In the genomic region with DNA sequence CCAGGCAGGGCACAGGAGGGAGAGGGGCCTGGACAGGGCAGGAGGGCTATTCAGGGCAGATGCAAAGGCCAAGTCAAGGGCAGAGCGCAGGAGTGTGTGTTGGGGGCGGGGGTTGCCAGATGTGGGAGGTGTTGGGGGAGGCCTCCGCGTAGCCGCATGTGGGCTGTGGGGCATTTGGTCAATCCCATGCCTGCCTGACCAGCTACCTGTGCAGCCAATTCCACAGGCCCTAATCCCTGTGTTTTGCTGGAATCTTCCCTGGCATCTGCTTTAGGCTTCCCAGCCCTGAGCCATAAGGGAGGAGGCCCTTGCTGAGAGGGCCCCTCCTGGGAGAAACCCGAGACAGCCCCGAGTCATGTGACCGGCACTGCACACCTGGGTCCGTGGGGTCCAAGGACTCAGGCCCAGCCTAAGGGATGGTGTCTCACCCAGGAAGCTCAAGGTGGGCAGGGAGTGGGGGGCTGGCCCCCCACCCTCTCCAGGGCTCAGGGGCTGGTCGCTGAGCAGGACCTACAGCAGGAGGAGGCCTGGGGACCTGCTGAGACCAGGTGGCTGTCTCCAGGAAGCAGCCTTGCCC, we compare ENCODE assay signal across 1 cellular context.
TF ChIP-seq lines count a peak whose summit lies in the region.

No MANE protein-coding gene starts in this region.

TF ChIP-seq in HepG2, 621 proteins besides CTCF, POLR2A, EP300 and RAD21 (continues in another document):
- TF ChIP-seq HNF4A (CRISPR knock-in tag; IDR thresholded peaks at IDR 0.05) (peak; percentile 60), ZNF781 (CRISPR knock-in tag; IDR thresholded peaks at IDR 0.05; ENCODE audit: borderline replicate concordance, not compliant biosample characterization) (no peak), ZEB1 (IDR thresholded peaks at IDR 0.05; ENCODE audit: insufficient replicate concordance, low read depth) (peak; percentile 60), ZMYM2 (CRISPR knock-in tag; IDR thresholded peaks at IDR 0.05) (no peak), ZBTB7B (CRISPR knock-in tag; IDR thresholded peaks at IDR 0.05) (0 out of 2 replicates have a peak, but pooled peaks have one; percentile 41), ZNF562 (CRISPR knock-in tag; IDR thresholded peaks at IDR 0.05; ENCODE audit: borderline replicate concordance) (no peak), TSC22D2 (CRISPR knock-in tag; IDR thresholded peaks at IDR 0.05; ENCODE audit: borderline replicate concordance) (no peak), ZSCAN29 (CRISPR knock-in tag; conservative IDR thresholded peaks at IDR 0.05) (no peak), HOXA9 (CRISPR knock-in tag; IDR thresholded peaks at IDR 0.05; ENCODE audit: borderline replicate concordance) (no peak), GATAD2A (CRISPR knock-in tag; IDR thresholded peaks at IDR 0.05) (no peak), RFXANK (CRISPR knock-in tag; IDR thresholded peaks at IDR 0.05) (no peak), ZBTB2 (CRISPR knock-in tag; IDR thresholded peaks at IDR 0.05; ENCODE audit: low read depth) (no peak), TARDBP (CRISPR knock-in tag; IDR thresholded peaks at IDR 0.05) (0 out of 2 replicates have a peak, but pooled peaks have one; percentile 11), JDP2 (CRISPR knock-in tag; IDR thresholded peaks at IDR 0.05; ENCODE audit: borderline replicate concordance) (no peak), ZNF431 (CRISPR knock-in tag; IDR thresholded peaks at IDR 0.05; ENCODE audit: borderline replicate concordance, low read depth) (no peak), USF2 (IDR thresholded peaks at IDR 0.05; ENCODE audit: low read depth, low read length) (no peak), USF2 (CRISPR knock-in tag; IDR thresholded peaks at IDR 0.05; ENCODE audit: borderline replicate concordance) (peak; percentile 57; the same call in 1 of the 2 replicates), PATZ1 (CRISPR knock-in tag; IDR thresholded peaks at IDR 0.05) (peak; percentile 84), TAF15 (IDR thresholded peaks at IDR 0.05; ENCODE audit: low read depth, low read length, poor library complexity, severe bottlenecking) (no peak), ZNF484 (CRISPR knock-in tag; IDR thresholded peaks at IDR 0.05; ENCODE audit: borderline replicate concordance, low read depth) (no peak), ZNF34 (CRISPR knock-in tag; IDR thresholded peaks at IDR 0.05; ENCODE audit: borderline replicate concordance) (no peak), SIX4 (CRISPR knock-in tag; IDR thresholded peaks at IDR 0.05) (peak; percentile 72; the same call in 1 of the 2 replicates), TOPORS (CRISPR knock-in tag; IDR thresholded peaks at IDR 0.05) (no peak), ZNF460 (CRISPR knock-in tag; IDR thresholded peaks at IDR 0.05; ENCODE audit: borderline replicate concordance) (no peak), ETV5 (CRISPR knock-in tag; IDR thresholded peaks at IDR 0.05; ENCODE audit: borderline replicate concordance) (0 out of 2 replicates have a peak, but pooled peaks have one; percentile 5), PITX1 (CRISPR knock-in tag; IDR thresholded peaks at IDR 0.05) (peak; percentile 41; the same call in 1 of the 2 replicates), ZNF335 (CRISPR knock-in tag; IDR thresholded peaks at IDR 0.05) (no peak), GABPB1 (CRISPR knock-in tag; IDR thresholded peaks at IDR 0.05) (peak; percentile 34; the same call in 1 of the 2 replicates), RXRA (CRISPR knock-in tag; IDR thresholded peaks at IDR 0.05) (0 out of 2 replicates have a peak, but pooled peaks have one; percentile 14), MTA1 (CRISPR knock-in tag; IDR thresholded peaks at IDR 0.05; ENCODE audit: borderline replicate concordance) (no peak), ZNF709 (CRISPR knock-in tag; IDR thresholded peaks at IDR 0.05) (no peak), SALL1 (CRISPR knock-in tag; IDR thresholded peaks at IDR 0.05) (0 out of 2 replicates have a peak, but pooled peaks have one; percentile 21), MED13 (CRISPR knock-in tag; IDR thresholded peaks at IDR 0.05) (no peak), BORCS8-MEF2B (CRISPR knock-in tag; IDR thresholded peaks at IDR 0.05) (no peak), CBX1 (IDR thresholded peaks at IDR 0.05; ENCODE audit: low read depth) (no peak), ZBTB7A (CRISPR knock-in tag; IDR thresholded peaks at IDR 0.05) (0 out of 2 replicates have a peak, but pooled peaks have one; percentile 38)
- TF ChIP-seq, protein P1, sequence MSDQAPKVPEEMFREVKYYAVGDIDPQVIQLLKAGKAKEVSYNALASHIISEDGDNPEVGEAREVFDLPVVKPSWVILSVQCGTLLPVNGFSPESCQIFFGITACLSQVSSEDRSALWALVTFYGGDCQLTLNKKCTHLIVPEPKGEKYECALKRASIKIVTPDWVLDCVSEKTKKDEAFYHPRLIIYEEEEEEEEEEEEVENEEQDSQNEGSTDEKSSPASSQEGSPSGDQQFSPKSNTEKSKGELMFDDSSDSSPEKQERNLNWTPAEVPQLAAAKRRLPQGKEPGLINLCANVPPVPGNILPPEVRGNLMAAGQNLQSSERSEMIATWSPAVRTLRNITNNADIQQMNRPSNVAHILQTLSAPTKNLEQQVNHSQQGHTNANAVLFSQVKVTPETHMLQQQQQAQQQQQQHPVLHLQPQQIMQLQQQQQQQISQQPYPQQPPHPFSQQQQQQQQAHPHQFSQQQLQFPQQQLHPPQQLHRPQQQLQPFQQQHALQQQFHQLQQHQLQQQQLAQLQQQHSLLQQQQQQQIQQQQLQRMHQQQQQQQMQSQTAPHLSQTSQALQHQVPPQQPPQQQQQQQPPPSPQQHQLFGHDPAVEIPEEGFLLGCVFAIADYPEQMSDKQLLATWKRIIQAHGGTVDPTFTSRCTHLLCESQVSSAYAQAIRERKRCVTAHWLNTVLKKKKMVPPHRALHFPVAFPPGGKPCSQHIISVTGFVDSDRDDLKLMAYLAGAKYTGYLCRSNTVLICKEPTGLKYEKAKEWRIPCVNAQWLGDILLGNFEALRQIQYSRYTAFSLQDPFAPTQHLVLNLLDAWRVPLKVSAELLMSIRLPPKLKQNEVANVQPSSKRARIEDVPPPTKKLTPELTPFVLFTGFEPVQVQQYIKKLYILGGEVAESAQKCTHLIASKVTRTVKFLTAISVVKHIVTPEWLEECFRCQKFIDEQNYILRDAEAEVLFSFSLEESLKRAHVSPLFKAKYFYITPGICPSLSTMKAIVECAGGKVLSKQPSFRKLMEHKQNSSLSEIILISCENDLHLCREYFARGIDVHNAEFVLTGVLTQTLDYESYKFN (CRISPR knock-in tag; conservative IDR thresholded peaks at IDR 0.05): peak; percentile 34; the same call in 1 of the 2 replicates
- TF ChIP-seq, protein P2, sequence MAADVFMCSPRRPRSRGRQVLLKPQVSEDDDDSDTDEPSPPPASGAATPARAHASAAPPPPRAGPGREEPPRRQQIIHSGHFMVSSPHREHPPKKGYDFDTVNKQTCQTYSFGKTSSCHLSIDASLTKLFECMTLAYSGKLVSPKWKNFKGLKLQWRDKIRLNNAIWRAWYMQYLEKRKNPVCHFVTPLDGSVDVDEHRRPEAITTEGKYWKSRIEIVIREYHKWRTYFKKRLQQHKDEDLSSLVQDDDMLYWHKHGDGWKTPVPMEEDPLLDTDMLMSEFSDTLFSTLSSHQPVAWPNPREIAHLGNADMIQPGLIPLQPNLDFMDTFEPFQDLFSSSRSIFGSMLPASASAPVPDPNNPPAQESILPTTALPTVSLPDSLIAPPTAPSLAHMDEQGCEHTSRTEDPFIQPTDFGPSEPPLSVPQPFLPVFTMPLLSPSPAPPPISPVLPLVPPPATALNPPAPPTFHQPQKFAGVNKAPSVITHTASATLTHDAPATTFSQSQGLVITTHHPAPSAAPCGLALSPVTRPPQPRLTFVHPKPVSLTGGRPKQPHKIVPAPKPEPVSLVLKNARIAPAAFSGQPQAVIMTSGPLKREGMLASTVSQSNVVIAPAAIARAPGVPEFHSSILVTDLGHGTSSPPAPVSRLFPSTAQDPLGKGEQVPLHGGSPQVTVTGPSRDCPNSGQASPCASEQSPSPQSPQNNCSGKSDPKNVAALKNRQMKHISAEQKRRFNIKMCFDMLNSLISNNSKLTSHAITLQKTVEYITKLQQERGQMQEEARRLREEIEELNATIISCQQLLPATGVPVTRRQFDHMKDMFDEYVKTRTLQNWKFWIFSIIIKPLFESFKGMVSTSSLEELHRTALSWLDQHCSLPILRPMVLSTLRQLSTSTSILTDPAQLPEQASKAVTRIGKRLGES (CRISPR knock-in tag; IDR thresholded peaks at IDR 0.05; ENCODE audit: borderline replicate concordance): no peak
- TF ChIP-seq, protein P3, sequence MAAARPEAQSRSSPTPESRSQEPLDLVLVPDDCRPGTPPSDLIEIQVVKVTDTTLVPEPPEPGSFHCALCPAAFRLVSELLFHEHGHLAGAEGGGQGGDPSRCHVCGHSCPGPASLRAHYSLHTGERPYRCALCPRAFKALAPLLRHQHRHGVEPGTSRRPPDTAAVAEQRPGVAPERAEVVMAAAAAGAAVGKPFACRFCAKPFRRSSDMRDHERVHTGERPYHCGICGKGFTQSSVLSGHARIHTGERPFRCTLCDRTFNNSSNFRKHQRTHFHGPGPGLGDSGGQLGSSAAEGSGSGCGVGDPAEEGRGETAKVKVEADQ (CRISPR knock-in tag; IDR thresholded peaks at IDR 0.05; ENCODE audit: borderline replicate concordance): no peak
- TF ChIP-seq, protein P4, sequence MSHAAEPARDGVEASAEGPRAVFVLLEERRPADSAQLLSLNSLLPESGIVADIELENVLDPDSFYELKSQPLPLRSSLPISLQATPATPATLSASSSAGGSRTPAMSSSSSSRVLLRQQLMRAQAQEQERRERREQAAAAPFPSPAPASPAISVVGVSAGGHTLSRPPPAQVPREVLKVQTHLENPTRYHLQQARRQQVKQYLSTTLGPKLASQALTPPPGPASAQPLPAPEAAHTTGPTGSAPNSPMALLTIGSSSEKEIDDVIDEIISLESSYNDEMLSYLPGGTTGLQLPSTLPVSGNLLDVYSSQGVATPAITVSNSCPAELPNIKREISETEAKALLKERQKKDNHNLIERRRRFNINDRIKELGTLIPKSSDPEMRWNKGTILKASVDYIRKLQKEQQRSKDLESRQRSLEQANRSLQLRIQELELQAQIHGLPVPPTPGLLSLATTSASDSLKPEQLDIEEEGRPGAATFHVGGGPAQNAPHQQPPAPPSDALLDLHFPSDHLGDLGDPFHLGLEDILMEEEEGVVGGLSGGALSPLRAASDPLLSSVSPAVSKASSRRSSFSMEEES (CRISPR knock-in tag; IDR thresholded peaks at IDR 0.05): 0 out of 2 replicates have a peak, but pooled peaks have one; percentile 37
- TF ChIP-seq, protein P5, sequence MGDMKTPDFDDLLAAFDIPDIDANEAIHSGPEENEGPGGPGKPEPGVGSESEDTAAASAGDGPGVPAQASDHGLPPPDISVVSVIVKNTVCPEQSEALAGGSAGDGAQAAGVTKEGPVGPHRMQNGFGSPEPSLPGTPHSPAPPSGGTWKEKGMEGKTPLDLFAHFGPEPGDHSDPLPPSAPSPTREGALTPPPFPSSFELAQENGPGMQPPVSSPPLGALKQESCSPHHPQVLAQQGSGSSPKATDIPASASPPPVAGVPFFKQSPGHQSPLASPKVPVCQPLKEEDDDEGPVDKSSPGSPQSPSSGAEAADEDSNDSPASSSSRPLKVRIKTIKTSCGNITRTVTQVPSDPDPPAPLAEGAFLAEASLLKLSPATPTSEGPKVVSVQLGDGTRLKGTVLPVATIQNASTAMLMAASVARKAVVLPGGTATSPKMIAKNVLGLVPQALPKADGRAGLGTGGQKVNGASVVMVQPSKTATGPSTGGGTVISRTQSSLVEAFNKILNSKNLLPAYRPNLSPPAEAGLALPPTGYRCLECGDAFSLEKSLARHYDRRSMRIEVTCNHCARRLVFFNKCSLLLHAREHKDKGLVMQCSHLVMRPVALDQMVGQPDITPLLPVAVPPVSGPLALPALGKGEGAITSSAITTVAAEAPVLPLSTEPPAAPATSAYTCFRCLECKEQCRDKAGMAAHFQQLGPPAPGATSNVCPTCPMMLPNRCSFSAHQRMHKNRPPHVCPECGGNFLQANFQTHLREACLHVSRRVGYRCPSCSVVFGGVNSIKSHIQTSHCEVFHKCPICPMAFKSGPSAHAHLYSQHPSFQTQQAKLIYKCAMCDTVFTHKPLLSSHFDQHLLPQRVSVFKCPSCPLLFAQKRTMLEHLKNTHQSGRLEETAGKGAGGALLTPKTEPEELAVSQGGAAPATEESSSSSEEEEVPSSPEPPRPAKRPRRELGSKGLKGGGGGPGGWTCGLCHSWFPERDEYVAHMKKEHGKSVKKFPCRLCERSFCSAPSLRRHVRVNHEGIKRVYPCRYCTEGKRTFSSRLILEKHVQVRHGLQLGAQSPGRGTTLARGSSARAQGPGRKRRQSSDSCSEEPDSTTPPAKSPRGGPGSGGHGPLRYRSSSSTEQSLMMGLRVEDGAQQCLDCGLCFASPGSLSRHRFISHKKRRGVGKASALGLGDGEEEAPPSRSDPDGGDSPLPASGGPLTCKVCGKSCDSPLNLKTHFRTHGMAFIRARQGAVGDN (CRISPR knock-in tag; IDR thresholded peaks at IDR 0.05): peak; percentile 71
